In genomic region chr10:72740526-72740925, GRCh38 we compare ENCODE assay signal across 8 cellular contexts. TPM values are rescaled to one million over a fixed set of nuclear protein-coding genes. Genes with fewer than 3 reads are reported as not detected.
DNase-seq lines count a peak whose midpoint lies in the region; TF ChIP-seq lines count a peak whose summit lies in the region.

No MANE protein-coding gene starts in this region.

- peaks cover 30% of the 10 kb centered on the region for H3K4me1 ChIP-seq in Caco-2

- no peaks in the 10 kb centered on the region for H3K36me3 Mint-ChIP-seq in Caco-2 (ENCODE audit: insufficient read depth, unreplicated experiment)

- TF ChIP-seq CTCF in Caco-2 (IDR thresholded peaks at IDR 0.05; ENCODE audit: insufficient read depth in 1 of 2, low read depth in 1 of 2, low read length in 1 of 2, severe bottlenecking in 1 of 2, unreplicated experiment in 1 of 2) = no peak

- DNase-seq in Caco-2 = peak; percentile 51 to 60
- peak; percentile 73 for DNase-seq in M059J (ENCODE audit: low read depth)
- peak; percentile 17 for DNase-seq in brain pericyte (ENCODE audit: low read depth, low spot score)
- DNase-seq in left kidney (ENCODE audit: low read depth, low spot score) = peak; percentile 10
- no peak for DNase-seq in GOT3 (lab: John Stamatoyannopoulos, UW)
- DNase-seq in stimulated activated CD8-positive, alpha-beta memory T cell treated with anti-CD3 and anti-CD28 coated beads, Interleukin-4, amount 100 ng/mL, for 48 hours = no peak
- DNase-seq in NCI-H1694 (lab: John Stamatoyannopoulos, UW) = no peak
- no peak for DNase-seq in COR-L47 (lab: John Stamatoyannopoulos, UW)

- H3K4me3 Mint-ChIP-seq in Caco-2 (ENCODE audit: unreplicated experiment) = no peak overlapping the region

- H3K9me3 Mint-ChIP-seq in Caco-2 (ENCODE audit: unreplicated experiment) = no peaks in the 10 kb centered on the region

- no peaks in the 10 kb centered on the region for H3K27me3 Mint-ChIP-seq in Caco-2 (ENCODE audit: insufficient read depth, unreplicated experiment)

- intact Hi-C loops in Caco-2 (cut with micrococcal nuclease; ENCODE audit: unreplicated experiment) = no loop called here

- no TSS peak for BruUV-seq in Caco-2 (replicated peaks; lab: Mats Ljungman, UMichigan)

- H3K27me3 ChIP-seq in Caco-2 (replicated peaks; ENCODE audit: control insufficient read depth, insufficient read depth, low read length) = no peaks in the 10 kb centered on the region

- no peaks in the 10 kb centered on the region for H3K36me3 ChIP-seq in Caco-2 (ENCODE audit: control insufficient read depth, insufficient read depth, low read length)

- no peak overlapping the region for H3K27ac Mint-ChIP-seq in Caco-2 (ENCODE audit: unreplicated experiment)

- no peak overlapping the region for H3K4me3 ChIP-seq in Caco-2 (ENCODE audit: low read depth, low read length)

- POLR2A ChIA-PET in Caco-2 (lab: Charles Lee) = interaction anchor here (0.5 kb wide), 1 partner anchor 335 kb away, joined by 3 read pairs; no protein-coding TSS in a partner anchor

- CTCF ChIA-PET in Caco-2 (lab: Charles Lee) = interaction anchor here (0.9 to 1.0 kb wide), 2 partner anchors 46 to 94 kb away, joined by 3 to 5 read pairs; no protein-coding TSS in a partner anchor

- peaks cover 24% of the 10 kb centered on the region for H3K4me1 Mint-ChIP-seq in Caco-2 (ENCODE audit: low read depth, unreplicated experiment)

- no peaks in the 10 kb centered on the region for H3K9me3 ChIP-seq in Caco-2

RNA-seq across cellular contexts. Expression of gene MCU, which starts 48.6 kb away (rescaled TPM):
- 52.2 and 62.5 TPM in 2 replicates for total RNA-seq in Caco-2 (2022)
- total RNA-seq in M059J (2014; rRNA removed; shearing (Covaris generic)) = 40.2 and 52.9 TPM in 2 replicates

Comparison
In these comparisons a context has a peak if more than half of its experiments do, and no peak if none do; other contexts are left out.
1. DNase-seq: peak in Caco-2 (2 of 2), M059J (single experiment), brain pericyte (single experiment) and left kidney (single experiment); none in GOT3 (single experiment), stimulated activated CD8-positive, alpha-beta memory T cell treated with anti-CD3 and anti-CD28 coated beads, Interleukin-4, amount 100 ng/mL, for 48 hours (single experiment), NCI-H1694 (single experiment) and COR-L47 (single experiment).